Comparison of ENCODE assay signal across 27 cellular contexts in genomic region chr3:133986302-133986701, GRCh38. TPM values are rescaled to one million over a fixed set of nuclear protein-coding genes. Genes with fewer than 3 reads are reported as not detected.
A peak's percentile ranks its signal among the peaks of the same experiment; 100 is the strongest.
DNase-seq lines count a peak whose midpoint lies in the region; ATAC-seq, FAIRE-seq and TF ChIP-seq lines count a peak whose summit lies in the region.
"Had no signal": no experiment of that assay in that cellular context is flagged by ENCODE, and none has a peak within 500 bp of the region (broad histone marks: within the 10 kb centered on the region; RNA-seq: fewer than 3 reads in every experiment).

No MANE protein-coding gene starts in this region.

- ATAC-seq in pancreas (peak in 3 of 4 donors; percentile 26 to 47 (median 29)), HG03378 (IDR thresholded peaks at IDR 0.05; ENCODE audit: unreplicated experiment) (no peak)

- TF ChIP-seq CTCF in Loucy (conservative IDR thresholded peaks at IDR 0.05; ENCODE audit: low read length) (no peak), pancreas (IDR thresholded peaks at IDR 0.05) (no peak)

- peaks cover 14% of the 10 kb centered on the region for H3F3A ChIP-seq in Loucy (ENCODE audit: low read depth)

- intact Hi-C loops in pancreas (cut with DNase I): no loop called here

- H3K4me2 ChIP-seq in Loucy (ENCODE audit: low read depth, low read length, poor library complexity, severe bottlenecking): peak overlapping the region; percentile 71
- H3K4me2 ChIP-seq: PC-9, smooth muscle cell had no signal

- WGBS in pancreas, 2 donors: 27 to 32% methylated on average over 6 of the region's 6 CpGs

- DNase-seq in H4 (ENCODE audit: low spot score): peak; percentile 31
- DNase-seq in UCSD-AML1 (lab: John Stamatoyannopoulos, UW; ENCODE audit: unreplicated experiment): peak; percentile 54
- no peak for DNase-seq in pancreas
- DNase-seq in NCI-H69 (lab: John Stamatoyannopoulos, UW): no peak
- no peak for DNase-seq in globus pallidus (ENCODE audit: low spot score)
- DNase-seq: activated CD4-positive, alpha-beta memory T cell treated with anti-CD3 and anti-CD28 coated beads for 36 hours; activated gamma-delta T cell treated with Interleukin-2 at 50 U/mL for 16 hours; amygdala; EL; erythroblast; foreskin melanocyte; H7; Karpas-422; kidney; midbrain; NCI-H2171; NCI-H774; PC-9; SIG-M5; stimulated activated CD4-positive, alpha-beta T cell treated with anti-CD3 and anti-CD28 coated beads, Interleukin-2, amount 100 ng/mL, for 48 hours; WERI-Rb-1 had no signal

- no peak for FAIRE-seq in pancreas (lab: Jason Lieb, UNC)
- FAIRE-seq: kidney had no signal

- H3K27ac ChIP-seq in pancreas: no peak overlapping the region
- H3K27ac ChIP-seq: cardiac muscle cell, PC-9, tibial artery, WERI-Rb-1 had no signal

- H3K27me3 ChIP-seq in Loucy (ENCODE audit: insufficient read depth, low read length, poor library complexity, severe bottlenecking): no peaks in the 10 kb centered on the region
- H3K27me3 ChIP-seq in pancreas: no peaks in the 10 kb centered on the region
- H3K27me3 ChIP-seq: cardiac muscle cell, tibial artery had no signal

- no peaks in the 10 kb centered on the region for H3K9me3 ChIP-seq in Loucy (ENCODE audit: insufficient read depth, low read depth, low read length)
- no peaks in the 10 kb centered on the region for H3K9me3 ChIP-seq in pancreas
- H3K9me3 ChIP-seq: tibial artery had no signal

- peaks cover 63% of the 10 kb centered on the region for H3K4me1 ChIP-seq in Loucy (ENCODE audit: insufficient read depth, low read length, poor library complexity, severe bottlenecking)
- no peaks in the 10 kb centered on the region for H3K4me1 ChIP-seq in pancreas

- H3K79me2 ChIP-seq in Loucy (ENCODE audit: insufficient read depth, low read length): no peaks in the 10 kb centered on the region

- H2AFZ ChIP-seq in Loucy (ENCODE audit: low read length): peak overlapping the region; percentile 55; the same call in 1 of the 2 replicates
- H2AFZ ChIP-seq: PC-9 had no signal

- no peaks in the 10 kb centered on the region for H3K9me2 ChIP-seq in Loucy (replicated peaks; ENCODE audit: low read depth, low read length)

- no peaks in the 10 kb centered on the region for H3K36me3 ChIP-seq in Loucy (ENCODE audit: insufficient read depth, low read length)
- H3K36me3 ChIP-seq in pancreas: no peaks in the 10 kb centered on the region
- H3K36me3 ChIP-seq: cardiac muscle cell, tibial artery, WERI-Rb-1 had no signal

- H3K4me3 ChIP-seq in Loucy (ENCODE audit: low read length, poor library complexity, severe bottlenecking): peak overlapping the region; percentile 59
- H3K4me3 ChIP-seq in pancreas: no peak overlapping the region
- H3K4me3 ChIP-seq: cardiac muscle cell, PC-9, smooth muscle cell, tibial artery had no signal

- H3K9ac ChIP-seq in Loucy (ENCODE audit: low read depth, low read length, poor library complexity, severe bottlenecking): peak overlapping the region; percentile 49

- H4K20me1 ChIP-seq in Loucy (ENCODE audit: insufficient read depth, low read length, poor library complexity, severe bottlenecking): no peaks in the 10 kb centered on the region

RNA-seq across cellular contexts. Expression of gene SLCO2A1, which starts 43.4 kb away (rescaled TPM):
- 0.02 and 0.06 TPM in 2 replicates for total RNA-seq in H4 (2014; rRNA removed; shearing (Covaris generic))
- total RNA-seq in pancreas: 10 to 100 TPM in 4 of 6 donors, 1 to 10 TPM in 2; 4.6 to 16.8 (median 10.4) TPM
- polyA plus RNA-seq in pancreas: 10 to 100 TPM in 1 of 2 donors, 1 to 10 TPM in 1; 7.2 to 17.5 TPM
- total RNA-seq: activated CD4-positive, alpha-beta memory T cell treated with anti-CD3 and anti-CD28 coated beads for 36 hours; HT-29 had no signal

Comparison
In these comparisons a context has a peak if more than half of its experiments do, and no peak if none do; other contexts are left out.
1. DNase-seq: peak in H4 (single experiment) and UCSD-AML1 (single experiment); none in pancreas (0 of 6), NCI-H69 (single experiment) and globus pallidus (single experiment).